Comparison of ENCODE assay signal across 8 cellular contexts in genomic region chr3:103440539-103441113, GRCh38.
DNase-seq lines count a peak whose midpoint lies in the region; ATAC-seq and TF ChIP-seq lines count a peak whose summit lies in the region.

No MANE protein-coding gene starts in this region.

- DNase-seq in D341Med (ENCODE audit: low spot score) (peak; percentile 12), choroid plexus epithelial cell (ENCODE audit: low read depth) (peak; percentile 23), cerebellum (ENCODE audit: low spot score) (no peak), cerebellar cortex (ENCODE audit: low spot score) (no peak)
- no peak for DNase-seq in activated CD4-positive, alpha-beta T cell treated with anti-CD3 and anti-CD28 coated beads, Interleukin-2, amount 50 U/mL, for 1 hour

- no peak for TF ChIP-seq CTCF in choroid plexus epithelial cell (conservative IDR thresholded peaks at IDR 0.05; ENCODE audit: low read depth, low read length)

- no peak overlapping the region for H3K4me3 ChIP-seq in choroid plexus epithelial cell (ENCODE audit: low read depth, low read length)

- ATAC-seq in GM21381 (IDR thresholded peaks at IDR 0.05; ENCODE audit: unreplicated experiment) = peak; percentile 86
- peak; percentile 81 for ATAC-seq in HG03575 (IDR thresholded peaks at IDR 0.05; ENCODE audit: extremely low read depth, insufficient number of reproducible peaks, low FRiP score, unreplicated experiment)
- no peak for ATAC-seq in esophagus mucosa

Comparison
In these comparisons a context has a peak if more than half of its experiments do, and no peak if none do; other contexts are left out.
1. DNase-seq: peak in D341Med (single experiment) and choroid plexus epithelial cell (single experiment); none in cerebellum (single experiment), activated CD4-positive, alpha-beta T cell treated with anti-CD3 and anti-CD28 coated beads, Interleukin-2, amount 50 U/mL, for 1 hour (single experiment) and cerebellar cortex (single experiment).